In the genomic region with DNA sequence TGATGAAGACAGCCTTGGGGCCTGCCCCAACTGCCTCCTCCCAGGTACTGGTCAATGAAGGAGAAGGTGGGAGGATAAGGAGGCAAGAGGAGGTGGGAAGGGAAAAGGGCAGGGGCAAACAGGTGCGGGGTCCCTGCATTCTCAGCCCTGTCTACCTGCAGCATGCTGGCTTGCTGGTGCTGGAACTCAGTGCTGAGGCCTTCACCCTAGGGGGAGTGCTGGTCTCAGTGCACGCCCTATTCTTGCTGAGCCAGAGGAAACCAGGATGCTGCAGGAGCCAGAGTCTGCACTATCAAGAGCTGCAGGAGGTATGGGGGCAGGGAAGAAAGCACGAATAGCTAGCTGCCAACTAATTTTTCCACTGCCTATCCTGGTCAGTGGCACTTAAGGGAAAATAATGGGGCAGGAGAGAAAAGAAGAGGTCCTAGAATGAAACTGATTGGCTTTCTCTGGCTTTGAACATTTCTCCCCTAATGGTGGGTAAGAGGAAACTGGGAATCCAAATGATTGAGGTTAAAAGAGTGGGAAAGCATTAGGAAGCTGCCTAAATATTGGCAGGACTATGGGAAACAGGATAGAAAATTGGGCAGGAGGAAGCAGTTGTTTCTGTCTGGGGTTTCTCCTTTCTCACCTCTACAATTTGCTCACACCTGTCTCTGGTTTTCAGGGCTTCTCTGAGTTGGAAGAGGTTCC, we compare ENCODE assay signal across 8 cellular contexts. TPM values are rescaled to one million over a fixed set of nuclear protein-coding genes. Genes with fewer than 3 reads are reported as not detected.
DNase-seq lines count a peak whose midpoint lies in the region; ATAC-seq and TF ChIP-seq lines count a peak whose summit lies in the region.

No MANE protein-coding gene starts in this region.

- peak overlapping the region; percentile 92 for H3K4me3 ChIP-seq in Loucy (ENCODE audit: low read length, poor library complexity, severe bottlenecking)
- peak overlapping the region; percentile 88 for H3K4me3 ChIP-seq in coronary artery

- H3K4me2 ChIP-seq in Loucy (ENCODE audit: low read depth, low read length, poor library complexity, severe bottlenecking): peak overlapping the region; percentile 99

- peak overlapping the region; percentile 74 for H3K4me3 Mint-ChIP-seq in neural crest cell

- H3K27me3 Mint-ChIP-seq in neural crest cell (ENCODE audit: low read depth): peaks cover 3% of the 10 kb centered on the region

- no peaks in the 10 kb centered on the region for H4K20me1 ChIP-seq in Loucy (ENCODE audit: insufficient read depth, low read length, poor library complexity, severe bottlenecking)

- ATAC-seq in GM21360 (IDR thresholded peaks at IDR 0.05; ENCODE audit: unreplicated experiment): no peak
- ATAC-seq in HG02884 (IDR thresholded peaks at IDR 0.05; ENCODE audit: unreplicated experiment): no peak

- no peaks in the 10 kb centered on the region for H3K36me3 Mint-ChIP-seq in neural crest cell (ENCODE audit: low read depth)

- H3K27ac ChIP-seq in coronary artery: peak overlapping the region in 1 of 2 donors; percentile 98

- H3K4me1 Mint-ChIP-seq in neural crest cell: peaks cover 58% of the 10 kb centered on the region

- no peaks in the 10 kb centered on the region for H3K27me3 ChIP-seq in Loucy (ENCODE audit: insufficient read depth, low read length, poor library complexity, severe bottlenecking)

- 0 out of 2 replicates have a peak, but pooled peaks cover under 1% of the 10 kb centered on the region for H3F3A ChIP-seq in Loucy (ENCODE audit: low read depth)

- H3K9me3 ChIP-seq in ES-I3 (ENCODE audit: control insufficient read depth, insufficient read depth, low read length): no peaks in the 10 kb centered on the region
- H3K9me3 ChIP-seq in Loucy (ENCODE audit: insufficient read depth, low read depth, low read length): no peaks in the 10 kb centered on the region

- H3K27ac Mint-ChIP-seq in neural crest cell (ENCODE audit: unreplicated experiment): peak overlapping the region; percentile 51

- peaks cover 7% of the 10 kb centered on the region for H3K79me2 ChIP-seq in Loucy (ENCODE audit: insufficient read depth, low read length)

- TF ChIP-seq CTCF in Loucy (conservative IDR thresholded peaks at IDR 0.05; ENCODE audit: low read length) (peak; percentile 27), coronary artery (IDR thresholded peaks at IDR 0.05) (no peak), neural crest cell (conservative IDR thresholded peaks at IDR 0.05) (no peak)

- no peaks in the 10 kb centered on the region for H3K36me3 ChIP-seq in ES-I3 (ENCODE audit: insufficient read depth, low read length)
- H3K36me3 ChIP-seq in Loucy (ENCODE audit: insufficient read depth, low read length): no peaks in the 10 kb centered on the region

- H3K9ac ChIP-seq in ES-I3 (ENCODE audit: low read depth, low read length) (peak overlapping the region; percentile 68), Loucy (ENCODE audit: low read depth, low read length, poor library complexity, severe bottlenecking) (peak overlapping the region; percentile 96)

- H3K9me2 ChIP-seq in Loucy (replicated peaks; ENCODE audit: low read depth, low read length): no peaks in the 10 kb centered on the region

- H3K9me3 Mint-ChIP-seq in neural crest cell: no peaks in the 10 kb centered on the region

- DNase-seq in coronary artery (ENCODE audit: low spot score): no peak
- DNase-seq in neural crest cell (ENCODE audit: low read depth, low spot score): no peak
- DNase-seq in putamen (ENCODE audit: low spot score): no peak
- DNase-seq in stimulated activated CD4-positive, alpha-beta T cell treated with anti-CD3 and anti-CD28 coated beads, Interleukin-4, amount 100 ng/mL, for 1 hour: no peak

- H2AFZ ChIP-seq in Loucy (ENCODE audit: low read length): peak overlapping the region; percentile 91

- peaks cover 34% of the 10 kb centered on the region for H3K4me1 ChIP-seq in ES-I3 (ENCODE audit: insufficient read depth, low read length)
- H3K4me1 ChIP-seq in Loucy (ENCODE audit: insufficient read depth, low read length, poor library complexity, severe bottlenecking): peaks cover 47% of the 10 kb centered on the region

RNA-seq across cellular contexts. Expression of a gene that starts 1.8 kb away (rescaled TPM):
- 1.6 TPM in 2 replicates for total RNA-seq in neural crest cell

RNA-seq across cellular contexts. Expression of a gene that starts 4.2 kb away (rescaled TPM):
- 141 and 143 TPM in 2 replicates for total RNA-seq in neural crest cell

RNA-seq across cellular contexts. Expression of a gene that starts 32.5 kb away (rescaled TPM):
- total RNA-seq in neural crest cell: 72.7 and 73.8 TPM in 2 replicates

RNA-seq across cellular contexts. Expression of a gene that starts 45.0 kb away (rescaled TPM):
- not detected in 2 replicates for total RNA-seq in neural crest cell

RNA-seq across cellular contexts. Expression of a gene that starts 53.2 kb away (rescaled TPM):
- total RNA-seq in neural crest cell: not detected in 2 replicates
